In genomic region chr6:28838289-28838633, GRCh38 we compare ENCODE assay signal across 8 cellular contexts.
A peak's percentile ranks its signal among the peaks of the same experiment; 100 is the strongest.
DNase-seq lines count a peak whose midpoint lies in the region; ATAC-seq lines count a peak whose summit lies in the region.

No MANE protein-coding gene starts in this region.

- H3K27ac ChIP-seq in ACC112 (ENCODE audit: low read depth, low read length) (peak overlapping the region; percentile 32; the same call in 1 of the 2 replicates), mesodermal cell (ENCODE audit: low read depth, low read length, severe bottlenecking) (peak overlapping the region; percentile 87)

- H3K9me3 ChIP-seq in mesodermal cell (ENCODE audit: control insufficient read depth, low read length): no peaks in the 10 kb centered on the region

- ATAC-seq in GM18870 (IDR thresholded peaks at IDR 0.05; ENCODE audit: unreplicated experiment) (peak; percentile 55), HG03354 (IDR thresholded peaks at IDR 0.05; ENCODE audit: poor library complexity, severe bottlenecking, unreplicated experiment) (peak; percentile 54)
- ATAC-seq in activated CD8-positive, alpha-beta T cell treated with anti-CD3 and anti-CD28 coated beads, Interleukin-2, amount 10 ng/mL, durations not matched to agents 7 days and 5 days: peak; percentile 73
- ATAC-seq in effector memory CD8-positive, alpha-beta T cell (replicated peaks): peak; percentile 70

- H3K27me3 ChIP-seq in ACC112 (ENCODE audit: insufficient read depth, low read length): peaks cover 49% of the 10 kb centered on the region

- CTCF ChIA-PET in activated CD8-positive, alpha-beta T cell treated with anti-CD3 and anti-CD28 coated beads, Interleukin-2, amount 10 ng/mL, durations not matched to agents 7 days and 5 days (lab: Charles Lee): interaction anchor here (0.6 to 8.0 kb wide), 33 partner anchors 10 to 275 kb away, joined by 3 to 165 read pairs (median 6); partner anchors contain the start of genes TRIM27 and ZNF311

- peak; percentile 67 for DNase-seq in NCI-H774 (lab: John Stamatoyannopoulos, UW)
- peak; percentile 82 for DNase-seq in activated CD8-positive, alpha-beta T cell treated with anti-CD3 and anti-CD28 coated beads, Interleukin-2, amount 10 ng/mL, durations not matched to agents 7 days and 5 days
- peak; percentile 77 to 82 (median 79) for DNase-seq in effector memory CD8-positive, alpha-beta T cell
- DNase-seq in stimulated activated CD8-positive, alpha-beta memory T cell treated with anti-CD3 and anti-CD28 coated beads, Interleukin-15, amount 100 ng/mL, for 1 hour (ENCODE audit: low read depth): peak; percentile 38

- H3K4me1 Mint-ChIP-seq in activated CD8-positive, alpha-beta T cell treated with anti-CD3 and anti-CD28 coated beads, Interleukin-2, amount 10 ng/mL, durations not matched to agents 7 days and 5 days (ENCODE audit: low read depth): peaks cover 24% of the 10 kb centered on the region
- peaks cover 20 to 24% of the 10 kb centered on the region in 2 donors for H3K4me1 Mint-ChIP-seq in effector memory CD8-positive, alpha-beta T cell (ENCODE audit: low read depth in 2 of 2)

- no peaks in the 10 kb centered on the region for H3K36me3 Mint-ChIP-seq in activated CD8-positive, alpha-beta T cell treated with anti-CD3 and anti-CD28 coated beads, Interleukin-2, amount 10 ng/mL, durations not matched to agents 7 days and 5 days (ENCODE audit: low read depth)
- peaks cover 30% of the 10 kb centered on the region for H3K36me3 Mint-ChIP-seq in effector memory CD8-positive, alpha-beta T cell (ENCODE audit: insufficient read depth)

- H3K4me1 ChIP-seq in ACC112 (ENCODE audit: control insufficient read depth, insufficient read depth, low read length, unreplicated experiment) (peaks cover 8% of the 10 kb centered on the region), mesodermal cell (ENCODE audit: control insufficient read depth, insufficient read depth, low read length, poor library complexity, severe bottlenecking) (no peaks in the 10 kb centered on the region)

- peak overlapping the region; percentile 90 for H3K4me3 Mint-ChIP-seq in activated CD8-positive, alpha-beta T cell treated with anti-CD3 and anti-CD28 coated beads, Interleukin-2, amount 10 ng/mL, durations not matched to agents 7 days and 5 days
- peak overlapping the region; percentile 90 to 94 for H3K4me3 Mint-ChIP-seq in effector memory CD8-positive, alpha-beta T cell

- peak overlapping the region; percentile 82 for H3K27ac Mint-ChIP-seq in activated CD8-positive, alpha-beta T cell treated with anti-CD3 and anti-CD28 coated beads, Interleukin-2, amount 10 ng/mL, durations not matched to agents 7 days and 5 days
- peak overlapping the region; percentile 98 to 99 for H3K27ac Mint-ChIP-seq in effector memory CD8-positive, alpha-beta T cell

- H2AFZ ChIP-seq in ACC112 (ENCODE audit: low read length, unreplicated experiment): peak overlapping the region; percentile 96

- no peaks in the 10 kb centered on the region for H3K79me2 ChIP-seq in ACC112 (ENCODE audit: control insufficient read depth, insufficient read depth, low read length, unreplicated experiment)

- peaks cover 29% of the 10 kb centered on the region for H3K27me3 Mint-ChIP-seq in activated CD8-positive, alpha-beta T cell treated with anti-CD3 and anti-CD28 coated beads, Interleukin-2, amount 10 ng/mL, durations not matched to agents 7 days and 5 days (ENCODE audit: low read depth)
- peaks cover 33 to 39% of the 10 kb centered on the region in 2 donors for H3K27me3 Mint-ChIP-seq in effector memory CD8-positive, alpha-beta T cell

- H3K36me3 ChIP-seq in ACC112 (ENCODE audit: insufficient read depth, low read length) (no peaks in the 10 kb centered on the region), mesodermal cell (ENCODE audit: control insufficient read depth, insufficient read depth, low read length) (no peaks in the 10 kb centered on the region)

- no peaks in the 10 kb centered on the region for H3K9me3 Mint-ChIP-seq in activated CD8-positive, alpha-beta T cell treated with anti-CD3 and anti-CD28 coated beads, Interleukin-2, amount 10 ng/mL, durations not matched to agents 7 days and 5 days (ENCODE audit: insufficient read depth)
- H3K9me3 Mint-ChIP-seq in effector memory CD8-positive, alpha-beta T cell: no peaks in the 10 kb centered on the region

- WGBS in mesodermal cell (ENCODE audit: insufficient coverage in 2 of 2), 2 experiments: 0 to 2% methylated on average over 8 of the region's 11 CpGs

- POLR2A ChIA-PET in activated CD8-positive, alpha-beta T cell treated with anti-CD3 and anti-CD28 coated beads, Interleukin-2, amount 10 ng/mL, durations not matched to agents 7 days and 5 days (lab: Charles Lee): interaction anchor here (0.7 to 2.9 kb wide), 6 partner anchors 27 to 757 kb away, joined by 3 to 21 read pairs (median 6); partner anchors contain the start of gene TRIM27

- H3K4me3 ChIP-seq in ACC112 (ENCODE audit: low read depth, low read length) (peak overlapping the region; percentile 91), mesodermal cell (ENCODE audit: extremely low read depth, insufficient read depth, low read length, poor library complexity, severe bottlenecking) (peak overlapping the region; percentile 80)

Comparison
In these comparisons a context has a peak if more than half of its experiments do, and no peak if none do; other contexts are left out.
1. Peak in every context shown above with its lines: DNase-seq, ATAC-seq, H3K4me3 ChIP-seq and H3K27ac ChIP-seq.